In genomic region chr20:62040381-62040922, GRCh38 we compare ENCODE assay signal across 20 cellular contexts. TPM values are rescaled to one million over a fixed set of nuclear protein-coding genes. Genes with fewer than 3 reads are reported as not detected.
DNase-seq lines count a peak whose midpoint lies in the region; ATAC-seq, FAIRE-seq and TF ChIP-seq lines count a peak whose summit lies in the region.
"Had no signal": no experiment of that assay in that cellular context is flagged by ENCODE, and none has a peak within 500 bp of the region (broad histone marks: within the 10 kb centered on the region; RNA-seq: fewer than 3 reads in every experiment).

No MANE protein-coding gene starts in this region.

- no peak for ATAC-seq in GM23338
- ATAC-seq: K562, Panc1, SK-N-SH treated with all-trans-retinoic acid at 6 μM for 48 hours had no signal

- H3K4me3 Mint-ChIP-seq in GM23338 (no peak overlapping the region), osteocyte (ENCODE audit: unreplicated experiment) (no peak overlapping the region)

- H3F3A ChIP-seq in GM23338 (replicated peaks; ENCODE audit: low read depth), result no peaks in the 10 kb centered on the region; the same call in 1 of the 2 replicates

- no peak for FAIRE-seq in kidney (lab: Jason Lieb, UNC)
- FAIRE-seq: K562 had no signal

- H3K9ac ChIP-seq in kidney (ENCODE audit: low read length in 2 of 2), result no peak overlapping the region
- H3K9ac ChIP-seq: GM23248 had no signal

- no TSS peak for BruUV-seq in OCI-LY7 (replicated peaks; lab: Mats Ljungman, UMichigan)

- no peak overlapping the region for H3K4me2 ChIP-seq in GM23338
- H3K4me2 ChIP-seq in OCI-LY7 (ENCODE audit: low read length), result peak overlapping the region; percentile 58

- no peak for TF ChIP-seq EP300 in suprapubic skin (IDR thresholded peaks at IDR 0.05)

- CTCF ChIA-PET in OCI-LY7 (lab: Charles Lee; ENCODE audit: unreplicated experiment), result no interaction called here

- no peaks in the 10 kb centered on the region for H3K36me3 ChIP-seq in GM23338 (ENCODE audit: insufficient read depth)
- H3K36me3 ChIP-seq in OCI-LY7 (ENCODE audit: insufficient read depth, low read length), result no peaks in the 10 kb centered on the region
- no peaks in the 10 kb centered on the region for H3K36me3 ChIP-seq in kidney (ENCODE audit: control insufficient read depth in 1 of 2, insufficient read depth in 2 of 2, low read length in 2 of 2)
- no peaks in the 10 kb centered on the region for H3K36me3 ChIP-seq in spleen
- no peaks in the 10 kb centered on the region for H3K36me3 ChIP-seq in suprapubic skin
- H3K36me3 ChIP-seq in adrenal gland (replicated peaks in 1 of 2), result no peaks in the 10 kb centered on the region

- H4K20me1 ChIP-seq in GM23338 (replicated peaks; ENCODE audit: insufficient read depth) (peaks cover 73% of the 10 kb centered on the region), OCI-LY7 (ENCODE audit: insufficient read depth, low read length) (no peaks in the 10 kb centered on the region; the same call in 1 of the 2 replicates)

- WGBS in spleen, 5 donors, result 89 to 97% (median 94%) methylated on average over 25 of the region's 25 CpGs
- WGBS in suprapubic skin, result 91% methylated on average over 25 of the region's 25 CpGs
- WGBS in adrenal gland, 4 donors, result 92 to 94% (median 93%) methylated on average over 25 of the region's 25 CpGs

- H3K36me3 Mint-ChIP-seq in GM23338 (ENCODE audit: low read depth), result peaks cover 4% of the 10 kb centered on the region; the same call in 2 of the 3 replicates
- H3K36me3 Mint-ChIP-seq in osteocyte (ENCODE audit: unreplicated experiment), result peaks cover 2% of the 10 kb centered on the region

- H3K27me3 ChIP-seq in GM23338 (ENCODE audit: insufficient read depth) (no peaks in the 10 kb centered on the region), spleen (replicated peaks in 1 of 7) (no peaks in the 10 kb centered on the region), suprapubic skin (no peaks in the 10 kb centered on the region), adrenal gland (no peaks in the 10 kb centered on the region)

- H3K4me3 ChIP-seq in GM23338, result no peak overlapping the region
- no peak overlapping the region for H3K4me3 ChIP-seq in OCI-LY7 (ENCODE audit: low read depth, low read length, poor library complexity, severe bottlenecking)
- H3K4me3 ChIP-seq in kidney (ENCODE audit: low read length in 2 of 2), result no peak overlapping the region
- no peak overlapping the region for H3K4me3 ChIP-seq in spleen
- H3K4me3 ChIP-seq in suprapubic skin, result no peak overlapping the region
- H3K4me3 ChIP-seq in adrenal gland, result no peak overlapping the region
- H3K4me3 ChIP-seq: GM12878, GM23248, K562 had no signal

- H2AFZ ChIP-seq in GM23338 (no peak overlapping the region), OCI-LY7 (ENCODE audit: low read length) (no peak overlapping the region)
- H2AFZ ChIP-seq: GM23248 had no signal

- POLR2A ChIA-PET in OCI-LY7 (lab: Charles Lee), result no interaction called here

- H3K27ac Mint-ChIP-seq in GM23338 (0 out of 2 replicates have a peak overlapping the region, but pooled peaks have one; percentile 17), osteocyte (ENCODE audit: unreplicated experiment) (no peak overlapping the region)

- peaks cover 12% of the 10 kb centered on the region; the same call in 1 of the 2 replicates for H3K4me1 ChIP-seq in GM23338 (ENCODE audit: insufficient read depth)
- H3K4me1 ChIP-seq in OCI-LY7 (ENCODE audit: insufficient read depth, low read length, poor library complexity, severe bottlenecking), result peaks cover 25% of the 10 kb centered on the region
- H3K4me1 ChIP-seq in kidney (ENCODE audit: control insufficient read depth in 1 of 2, insufficient read depth in 1 of 2, low read depth in 1 of 2, low read length in 2 of 2), result no peaks in the 10 kb centered on the region
- H3K4me1 ChIP-seq in spleen, result peaks cover 0 to 52% (median 38%) of the 10 kb centered on the region in 6 donors
- no peaks in the 10 kb centered on the region for H3K4me1 ChIP-seq in suprapubic skin
- peaks cover 19 to 31% of the 10 kb centered on the region in 2 donors for H3K4me1 ChIP-seq in adrenal gland (replicated peaks in 1 of 2)

- TF ChIP-seq CTCF in GM23338 (conservative IDR thresholded peaks at IDR 0.05; ENCODE audit: low read depth in 2 of 2), result no peak
- TF ChIP-seq CTCF in OCI-LY7 (conservative IDR thresholded peaks at IDR 0.05; ENCODE audit: low read length), result no peak
- no peak for TF ChIP-seq CTCF in kidney (IDR thresholded peaks at IDR 0.05; ENCODE audit: borderline replicate concordance, extremely low read depth, insufficient read depth)
- TF ChIP-seq CTCF in spleen (IDR thresholded peaks at IDR 0.05 in 8 of 11, conservative IDR thresholded peaks at IDR 0.05 in 3 of 11), result no peak
- no peak for TF ChIP-seq CTCF in osteocyte (IDR thresholded peaks at IDR 0.05)
- no peak for TF ChIP-seq CTCF in suprapubic skin (IDR thresholded peaks at IDR 0.05)
- no peak for TF ChIP-seq CTCF in adrenal gland (IDR thresholded peaks at IDR 0.05)

- 0 out of 2 replicates have a peak, but pooled peaks cover 1% of the 10 kb centered on the region for H3K9me3 ChIP-seq in OCI-LY7 (ENCODE audit: low read length)
- no peaks in the 10 kb centered on the region for H3K9me3 ChIP-seq in kidney (ENCODE audit: control insufficient read depth in 1 of 2, low read length in 2 of 2)
- H3K9me3 ChIP-seq in spleen, result no peaks in the 10 kb centered on the region
- H3K9me3 ChIP-seq in suprapubic skin, result no peaks in the 10 kb centered on the region
- no peaks in the 10 kb centered on the region for H3K9me3 ChIP-seq in adrenal gland (replicated peaks in 1 of 3)

- peaks cover 7% of the 10 kb centered on the region for H3K27me3 Mint-ChIP-seq in GM23338 (ENCODE audit: insufficient read depth, low read depth, poor library complexity)
- no peaks in the 10 kb centered on the region for H3K27me3 Mint-ChIP-seq in osteocyte (ENCODE audit: unreplicated experiment)
- H3K27me3 Mint-ChIP-seq: CD4-positive, CD25-positive, alpha-beta regulatory T cell had no signal

- TF ChIP-seq POLR2A in spleen (IDR thresholded peaks at IDR 0.05) (no peak), suprapubic skin (IDR thresholded peaks at IDR 0.05) (no peak), adrenal gland (IDR thresholded peaks at IDR 0.05) (no peak)

- no peaks in the 10 kb centered on the region for H3K9me2 ChIP-seq in GM23338 (ENCODE audit: insufficient read depth)
- H3K9me2 ChIP-seq in OCI-LY7 (ENCODE audit: insufficient read depth, low read length), result no peaks in the 10 kb centered on the region

- no peak for DNase-seq in GM23338 (ENCODE audit: low spot score)
- no peak for DNase-seq in OCI-LY7 (ENCODE audit: low spot score)
- DNase-seq in kidney, result peak; percentile 23
- DNase-seq in spleen, result peak; percentile 31
- DNase-seq in osteocyte (ENCODE audit: extremely low spot score, unreplicated experiment), result no peak
- no peak for DNase-seq in suprapubic skin (ENCODE audit: low spot score in 2 of 2)
- no peak for DNase-seq in adrenal gland
- DNase-seq: CD4-positive, CD25-positive, alpha-beta regulatory T cell; DMS79; GM23248; MM.1S; NCI-H1048; NCI-H1417 treated with DMSO at 0.1 percent for 48 hours; NCI-H187; NCI-H446 treated with DMSO at 0.1 percent for 48 hours; NCI-H69 had no signal

- H3K9me3 Mint-ChIP-seq in GM23338 (peaks cover 5% of the 10 kb centered on the region; the same call in 2 of the 3 replicates), osteocyte (ENCODE audit: unreplicated experiment) (no peaks in the 10 kb centered on the region)

- H3K4me1 Mint-ChIP-seq in GM23338 (peaks cover 46% of the 10 kb centered on the region), osteocyte (ENCODE audit: unreplicated experiment) (peaks cover 29% of the 10 kb centered on the region)

- H3K27ac ChIP-seq in GM23338 (ENCODE audit: low read depth) (no peak overlapping the region), OCI-LY7 (ENCODE audit: low read depth, low read length, poor library complexity, severe bottlenecking) (no peak overlapping the region), kidney (ENCODE audit: low read depth in 2 of 2, low read length in 2 of 2) (no peak overlapping the region), spleen (no peak overlapping the region), suprapubic skin (no peak overlapping the region), adrenal gland (no peak overlapping the region)
- H3K27ac ChIP-seq: GM23248 had no signal

- H3K79me2 ChIP-seq in GM23338 (replicated peaks; ENCODE audit: insufficient read depth), result peaks cover 100% of the 10 kb centered on the region
- H3K79me2 ChIP-seq in OCI-LY7 (ENCODE audit: insufficient read depth, low read depth, low read length), result peaks cover 72% of the 10 kb centered on the region

- intact Hi-C loops in OCI-LY7 (cut with micrococcal nuclease; ENCODE audit: unreplicated experiment) (no loop called here), kidney (cut with DNase I) (no loop called here), spleen (cut with DNase I; ENCODE audit: low total_unique reads) (no loop called here), adrenal gland (cut with DNase I) (no loop called here)

TF ChIP-seq in GM23338, 12 proteins besides CTCF, POLR2A, EP300 and RAD21 (continues in another document):
- TF ChIP-seq ETS1 (IDR thresholded peaks at IDR 0.05) (no peak), EZH2 (IDR thresholded peaks at IDR 0.05; ENCODE audit: low read depth, unreplicated experiment) (no peak)

RNA-seq across cellular contexts. Expression of gene TAF4, which starts 25.2 kb away (rescaled TPM):
- 33.9 and 60.0 TPM in 2 replicates for total RNA-seq in GM23338 (2014; rRNA removed; shearing (Covaris generic))
- polyA plus RNA-seq in GM23338 (2016; fragmentation: Nextera tagmentation; extraction: Ambion mirVana) (7.2 and 7.8 TPM in 2 replicates), kidney (ENCODE audit: insufficient read depth, low read depth, low replicate concordance) (3.7 TPM), spleen (1 to 10 TPM; 4.3 to 7.2 (median 4.4) TPM), adrenal gland (10 to 100 TPM in 2 of 3 donors, 1 to 10 TPM in 1; 5.2 to 12.5 (median 10.9) TPM)
- 6.7 and 11.2 TPM in 2 replicates for total RNA-seq in OCI-LY7 (2014; rRNA removed; shearing (Covaris generic))
- total RNA-seq in OCI-LY7 (2022) (28.4 and 38.9 TPM in 2 replicates), kidney (18.4 TPM), spleen (10 to 100 TPM; 15.5 to 28.3 (median 18.6) TPM), osteocyte (17.3 and 22.8 TPM in 2 replicates), suprapubic skin (10 to 100 TPM; 18.0 to 31.8 (median 25.8) TPM), adrenal gland (10 to 100 TPM in 7 of 8 donors, 1 to 10 TPM in 1; 10.0 to 30.9 (median 15.4) TPM)

Comparison
In these comparisons a context has a peak if more than half of its experiments do, and no peak if none do; other contexts are left out.
1. DNase-seq: peak in kidney (single experiment) and spleen (single experiment); none in GM23338 (single experiment), OCI-LY7 (single experiment), osteocyte (single experiment), suprapubic skin (0 of 2) and adrenal gland (0 of 7).